Comparison of ENCODE assay signal across 1 cellular context in genomic region chr1:18644469-18645171, GRCh38.
TF ChIP-seq lines count a peak whose summit lies in the region.

No MANE protein-coding gene starts in this region.

TF ChIP-seq in WTC11, 78 proteins besides CTCF, POLR2A, EP300 and RAD21 (continued from another document):
- no peak for TF ChIP-seq ZNF263 (CRISPR knock-in tag; IDR thresholded peaks at IDR 0.05; ENCODE audit: low read depth)
- no peak for TF ChIP-seq ZBTB43 (CRISPR knock-in tag; IDR thresholded peaks at IDR 0.05)
- TF ChIP-seq NFYB (CRISPR knock-in tag; conservative IDR thresholded peaks at IDR 0.05; ENCODE audit: low read depth), result no peak
- TF ChIP-seq KAT7 (CRISPR knock-in tag; IDR thresholded peaks at IDR 0.05; ENCODE audit: borderline replicate concordance), result no peak
- no peak for TF ChIP-seq FOXP4 (CRISPR knock-in tag; IDR thresholded peaks at IDR 0.05)
- TF ChIP-seq TEAD4 (CRISPR knock-in tag; IDR thresholded peaks at IDR 0.05), result no peak
TF ChIP-seq in WTC11: peak in this region for 0.
